In genomic region chr11:18013790-18014507, GRCh38 we compare ENCODE assay signal across 8 cellular contexts. TPM values are rescaled to one million over a fixed set of nuclear protein-coding genes. Genes with fewer than 3 reads are reported as not detected.
DNase-seq lines count a peak whose midpoint lies in the region; ATAC-seq and TF ChIP-seq lines count a peak whose summit lies in the region.

No MANE protein-coding gene starts in this region.

- no peaks in the 10 kb centered on the region for H3K4me1 ChIP-seq in rectal smooth muscle tissue (ENCODE audit: control insufficient read depth, insufficient read depth, low read length)

- H3K36me3 Mint-ChIP-seq in activated naive CD4-positive, alpha-beta T cell treated with anti-CD3 and anti-CD28 coated beads, Interleukin-2, amount 10 ng/mL, durations not matched to agents 7 days and 5 days, result peaks cover 2% of the 10 kb centered on the region
- H3K36me3 Mint-ChIP-seq in T-cell, result no peaks in the 10 kb centered on the region

- peaks cover 36% of the 10 kb centered on the region for H3K4me1 Mint-ChIP-seq in activated naive CD4-positive, alpha-beta T cell treated with anti-CD3 and anti-CD28 coated beads, Interleukin-2, amount 10 ng/mL, durations not matched to agents 7 days and 5 days
- H3K4me1 Mint-ChIP-seq in T-cell, result peaks cover 29 to 35% (median 34%) of the 10 kb centered on the region in 3 donors

- POLR2A ChIA-PET in T-cell (lab: Charles Lee), result interaction anchor here (0.6 to 1.1 kb wide), 4 partner anchors 10 to 512 kb away, joined by 3 read pairs; no protein-coding TSS in a partner anchor

- no peaks in the 10 kb centered on the region for H3K27me3 Mint-ChIP-seq in activated naive CD4-positive, alpha-beta T cell treated with anti-CD3 and anti-CD28 coated beads, Interleukin-2, amount 10 ng/mL, durations not matched to agents 7 days and 5 days
- H3K27me3 Mint-ChIP-seq in T-cell, result no peaks in the 10 kb centered on the region

- TF ChIP-seq CTCF in fibroblast of mammary gland (conservative IDR thresholded peaks at IDR 0.05; ENCODE audit: control insufficient read depth, insufficient read depth, low read depth, low read length) (no peak), GM10266 (IDR thresholded peaks at IDR 0.05; ENCODE audit: control insufficient read depth, insufficient read depth, low read depth, missing control alignments) (no peak)

- no peak for DNase-seq in activated naive CD4-positive, alpha-beta T cell treated with anti-CD3 and anti-CD28 coated beads, Interleukin-2, amount 10 ng/mL, durations not matched to agents 7 days and 5 days
- DNase-seq in activated naive CD4-positive, alpha-beta T cell (lab: John Stamatoyannopoulos, UW), result no peak
- peak in 1 of 34 experiments; percentile 3 for DNase-seq in T-cell
- no peak for DNase-seq in fibroblast of mammary gland (ENCODE audit: low read depth)
- no peak for DNase-seq in GM10266 (ENCODE audit: extremely low spot score)

- CTCF ChIA-PET in activated naive CD4-positive, alpha-beta T cell treated with anti-CD3 and anti-CD28 coated beads, Interleukin-2, amount 10 ng/mL, durations not matched to agents 7 days and 5 days (lab: Charles Lee), result interaction anchor here (0.7 to 2.0 kb wide), 5 partner anchors 10 to 190 kb away, joined by 3 to 5 read pairs (median 4); partner anchors contain the start of gene SAAL1
- CTCF ChIA-PET in T-cell (lab: Charles Lee), result interaction anchor here in 1 of 2 donors (0.7 to 1.5 kb wide), 4 partner anchors 8 to 92 kb away, joined by 3 to 6 read pairs (median 5); partner anchors contain the start of gene SAAL1

- H3K4me3 Mint-ChIP-seq in activated naive CD4-positive, alpha-beta T cell treated with anti-CD3 and anti-CD28 coated beads, Interleukin-2, amount 10 ng/mL, durations not matched to agents 7 days and 5 days, result peak overlapping the region; percentile 93
- peak overlapping the region; percentile 96 to 100 (median 99) for H3K4me3 Mint-ChIP-seq in T-cell

- H3K9me3 Mint-ChIP-seq in activated naive CD4-positive, alpha-beta T cell treated with anti-CD3 and anti-CD28 coated beads, Interleukin-2, amount 10 ng/mL, durations not matched to agents 7 days and 5 days, result no peaks in the 10 kb centered on the region
- peaks cover 0 to 4% (median 0%) of the 10 kb centered on the region in 3 donors for H3K9me3 Mint-ChIP-seq in T-cell

- peak overlapping the region; percentile 16 for H3K9ac ChIP-seq in rectal smooth muscle tissue (ENCODE audit: low read length)

- H3K4me3 ChIP-seq in fibroblast of mammary gland (ENCODE audit: control insufficient read depth, low read depth, low read length) (peak overlapping the region; percentile 66), rectal smooth muscle tissue (ENCODE audit: low read length) (peak overlapping the region; percentile 95)

- no peak overlapping the region for H3K27ac ChIP-seq in rectal smooth muscle tissue (ENCODE audit: low read depth, low read length)

- peak overlapping the region; percentile 95 for H3K27ac Mint-ChIP-seq in activated naive CD4-positive, alpha-beta T cell treated with anti-CD3 and anti-CD28 coated beads, Interleukin-2, amount 10 ng/mL, durations not matched to agents 7 days and 5 days
- peak overlapping the region; percentile 97 to 98 for H3K27ac Mint-ChIP-seq in T-cell

- H3K36me3 ChIP-seq in rectal smooth muscle tissue (ENCODE audit: control insufficient read depth, insufficient read depth, low read length), result no peaks in the 10 kb centered on the region

- ATAC-seq in T-cell (replicated peaks in 1 of 4) (no peak), HG03442 (IDR thresholded peaks at IDR 0.05; ENCODE audit: unreplicated experiment) (no peak), GM18858 (IDR thresholded peaks at IDR 0.05; ENCODE audit: unreplicated experiment) (no peak)

- H3K27me3 ChIP-seq in rectal smooth muscle tissue (ENCODE audit: control insufficient read depth, insufficient read depth, low read length), result no peaks in the 10 kb centered on the region

RNA-seq across cellular contexts. Expression of gene SERGEF, which starts 1.1 kb away (rescaled TPM):
- 10 to 100 TPM; 45.9 to 59.1 (median 55.9) TPM for total RNA-seq in T-cell

RNA-seq across cellular contexts. Expression of gene TPH1, which starts 32.1 kb away (rescaled TPM):
- total RNA-seq in T-cell, result 1 to 10 TPM in 3 of 5 donors, under 1 TPM in 2; 0.38 to 1.3 (median 1.1) TPM
